ENCODE assay signal across 1 cellular context in the genomic region with DNA sequence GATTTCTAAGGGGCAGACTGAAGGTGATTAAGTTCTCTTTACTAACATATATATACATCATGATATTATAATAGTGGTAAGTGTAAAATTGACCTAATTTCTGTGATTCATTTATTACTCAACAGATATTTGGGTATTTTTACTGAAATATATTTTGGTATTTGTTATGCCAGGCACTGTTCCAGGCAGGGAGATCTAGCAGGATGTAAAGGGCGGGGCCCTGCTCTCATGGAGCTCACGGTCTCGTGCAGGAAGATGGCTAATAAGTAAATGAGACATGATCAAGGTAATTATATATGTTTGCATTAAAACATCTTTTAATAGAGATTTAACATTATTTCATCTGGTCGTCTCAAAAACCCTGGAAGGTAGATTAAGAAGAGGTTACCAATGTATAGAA.
TF ChIP-seq lines count a peak whose summit lies in the region.

No MANE protein-coding gene starts in this region.

TF ChIP-seq in IMR-90, 13 proteins besides CTCF, POLR2A, EP300 and RAD21 (continued from another document):
- TF ChIP-seq NFE2L2 (IDR thresholded peaks at IDR 0.05; ENCODE audit: low read depth, low read length) (no peak), CEBPB (IDR thresholded peaks at IDR 0.05; ENCODE audit: low read depth, low read length) (no peak)
TF ChIP-seq in IMR-90: peak in this region for 0.
